In the genomic region with DNA sequence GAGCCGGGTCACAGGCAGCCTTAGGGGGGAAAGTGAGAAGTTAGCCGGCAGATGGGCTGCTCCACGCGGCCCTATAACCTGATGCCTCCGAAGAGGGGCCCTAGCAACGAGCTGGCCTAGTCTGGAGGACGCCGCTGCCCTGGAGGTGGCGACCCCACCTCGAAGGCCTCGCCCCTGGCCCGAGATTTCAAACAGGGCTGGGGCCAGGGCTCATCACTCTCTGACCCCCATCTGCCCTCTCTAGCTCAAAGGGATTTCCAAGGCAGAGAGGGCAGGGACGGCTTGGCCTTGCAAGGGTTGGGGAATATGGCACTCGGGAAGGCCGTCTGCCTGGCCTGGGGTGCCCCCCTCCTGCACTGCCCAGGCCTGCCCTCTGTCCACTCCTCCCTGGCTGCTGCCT, we compare ENCODE assay signal across 22 cellular contexts. TPM values are rescaled to one million over a fixed set of nuclear protein-coding genes. Genes with fewer than 3 reads are reported as not detected.
DNase-seq lines count a peak whose midpoint lies in the region; ATAC-seq, FAIRE-seq and TF ChIP-seq lines count a peak whose summit lies in the region.
"Had no signal": no experiment of that assay in that cellular context is flagged by ENCODE, and none has a peak within 500 bp of the region (broad histone marks: within the 10 kb centered on the region; RNA-seq: fewer than 3 reads in every experiment).

No MANE protein-coding gene starts in this region.

- TF ChIP-seq POLR2A in K562 (conservative IDR thresholded peaks at IDR 0.05) (no peak), sigmoid colon (IDR thresholded peaks at IDR 0.05) (no peak)

- peak; percentile 63 for DNase-seq in cardiac septum (ENCODE audit: low spot score)
- DNase-seq in left cardiac atrium = no peak
- no peak for DNase-seq in K562 (ENCODE audit: extremely low read depth in 1 of 4, low spot score in 3 of 4)
- peak; percentile 27 for DNase-seq in iPS-NIHi7 (ENCODE audit: extremely low spot score)
- DNase-seq in sigmoid colon = peak; percentile 35
- no peak for DNase-seq in HT-29 (ENCODE audit: low spot score)
- no peak for DNase-seq in HPDE6-E6E7 (ENCODE audit: extremely low spot score)
- DNase-seq: 8988T, BE2C, Calu3, DMS79 treated with DMSO at 0.1 percent for 48 hours, NCI-H1048, NCI-H146, NCI-H2081 treated with DMSO at 0.1 percent for 48 hours, NCI-H510A treated with DMSO at 0.1 percent for 48 hours, Peyer's patch, SHP77 had no signal

- TF ChIP-seq EP300 in K562 (IDR thresholded peaks at IDR 0.05; ENCODE audit: low read length) = no peak
- TF ChIP-seq EP300 in sigmoid colon (IDR thresholded peaks at IDR 0.05) = no peak

- H3K27ac ChIP-seq in K562 (ENCODE audit: extremely low read depth, low read depth, low read length) = 0 out of 3 replicates have a peak overlapping the region, but pooled peaks have one; percentile 18
- H3K27ac ChIP-seq in sigmoid colon = no peak overlapping the region
- H3K27ac ChIP-seq: Peyer's patch had no signal

- H2AFZ ChIP-seq in K562 (ENCODE audit: low read depth, low read length) = peak overlapping the region; percentile 33

- H3K4me3 ChIP-seq in K562 (no peak overlapping the region), sigmoid colon (no peak overlapping the region)
- H3K4me3 ChIP-seq: Peyer's patch had no signal

- no peaks in the 10 kb centered on the region for H4K20me1 ChIP-seq in K562 (replicated peaks; ENCODE audit: control insufficient read depth, insufficient read depth, low read length)

- FAIRE-seq in K562 (lab: Jason Lieb, UNC) = no peak
- FAIRE-seq: G401.6, HepG2 had no signal

- H3K36me3 ChIP-seq in K562 (ENCODE audit: control insufficient read depth, insufficient read depth, low read length) (no peaks in the 10 kb centered on the region), sigmoid colon (no peaks in the 10 kb centered on the region)
- H3K36me3 ChIP-seq: BE2C, Peyer's patch had no signal

- CTCF ChIA-PET in K562 (lab: Yijun Ruan, JAX; ENCODE audit: low intra/inter-chr PET ratio) = no interaction called here

- H3K27me3 ChIP-seq in K562 (ENCODE audit: control insufficient read depth in 2 of 2, insufficient read depth in 2 of 2, low read length in 2 of 2) = no peaks in the 10 kb centered on the region; a peak in 1 of 5 replicates
- peaks cover 3 to 46% (median 14%) of the 10 kb centered on the region in 3 donors for H3K27me3 ChIP-seq in sigmoid colon
- H3K27me3 ChIP-seq: Peyer's patch had no signal

- H3K9ac ChIP-seq in K562 (ENCODE audit: insufficient read depth in 1 of 2, low read depth in 2 of 2, low read length in 2 of 2) = peak overlapping the region in 1 of 2 experiments; percentile 74; a peak in 2 of 4 replicates

- no TSS peak for BruUV-seq in K562 (replicated peaks; lab: Mats Ljungman, UMichigan)

- H3K4me2 ChIP-seq in K562 (ENCODE audit: insufficient read depth, low read length) = peak overlapping the region; percentile 62

- H3K9me3 ChIP-seq in K562 (replicated peaks; ENCODE audit: control insufficient read depth, insufficient read depth, low read depth, low read length) (no peaks in the 10 kb centered on the region), sigmoid colon (no peaks in the 10 kb centered on the region)
- H3K9me3 ChIP-seq: BE2C, Peyer's patch had no signal

- 59% methylated on average over 15 of the region's 15 CpGs for WGBS in K562 (ENCODE audit: insufficient coverage, low coverage, missing lambda C conversion rate)
- 60 to 61% methylated on average over 15 of the region's 15 CpGs for WGBS in sigmoid colon, 2 donors

- POLR2A ChIA-PET in K562 (lab: Yijun Ruan, JAX) = interaction anchor here (0.6 to 0.7 kb wide), 2 partner anchors 96 to 228 kb away, joined by 3 to 5 read pairs; no protein-coding TSS in a partner anchor

- H3K9me1 ChIP-seq in K562 (ENCODE audit: control insufficient read depth, insufficient read depth, low read length) = peaks cover 9% of the 10 kb centered on the region

- in situ Hi-C loops in K562 (cut with MboI) = no loop called here

- intact Hi-C loops in cardiac septum (cut with DNase I) (no loop called here), left cardiac atrium (cut with DNase I) (no loop called here), K562 (cut with micrococcal nuclease) (no loop called here), sigmoid colon (cut with DNase I) (no loop called here)

- no peak for TF ChIP-seq RAD21 in K562 (CRISPR knock-in tag; conservative IDR thresholded peaks at IDR 0.05 in 1 of 2, IDR thresholded peaks at IDR 0.05 in 1 of 2)

- ATAC-seq in left cardiac atrium (no peak), K562 (peak; percentile 12), GM21381 (IDR thresholded peaks at IDR 0.05; ENCODE audit: unreplicated experiment) (no peak)
- ATAC-seq: HepG2 had no signal

- no peak for TF ChIP-seq CTCF in K562 (IDR thresholded peaks at IDR 0.05 in 2 of 3, conservative IDR thresholded peaks at IDR 0.05 in 1 of 3; ENCODE audit: insufficient read depth in 2 of 3, low read depth in 1 of 3, low read length in 3 of 3)
- TF ChIP-seq CTCF in sigmoid colon (IDR thresholded peaks at IDR 0.05) = no peak

- peaks cover 54 to 58% of the 10 kb centered on the region in 2 experiments for H3K4me1 ChIP-seq in K562 (replicated peaks in 1 of 2; ENCODE audit: control insufficient read depth in 2 of 2, insufficient read depth in 2 of 2, low read length in 2 of 2)
- no peaks in the 10 kb centered on the region for H3K4me1 ChIP-seq in sigmoid colon
- H3K4me1 ChIP-seq: BE2C, Peyer's patch had no signal

- H3K79me2 ChIP-seq in K562 (ENCODE audit: control insufficient read depth, insufficient read depth, low read length) = no peaks in the 10 kb centered on the region; the same call in 2 of the 3 replicates

RNA-seq across cellular contexts. Expression of gene TIFAB, which starts 25.4 kb away (rescaled TPM):
- not detected for total RNA-seq in cardiac septum
- not detected for total RNA-seq in left cardiac atrium
- total RNA-seq in K562 (2011; cell fraction: chromatin; rRNA removed; ENCODE audit: low replicate concordance) = not detected in 2 replicates
- not detected in 2 replicates for total RNA-seq in K562 (2011; cell fraction: nucleolus; rRNA removed)
- total RNA-seq in K562 (2011; cell fraction: nucleoplasm; rRNA removed) = not detected in 2 replicates
- total RNA-seq in K562 (2014; rRNA removed) = not detected in 2 replicates
- total RNA-seq in K562 (2014; rRNA removed; fragmentation: Illumina TruSeq; extraction: Trizol) = not detected in 2 replicates
- total RNA-seq in K562 (2015; rRNA removed; fragmentation: Illumina TruSeq; extraction: Trizol) = not detected in 2 replicates
- total RNA-seq in K562 (2021) = not detected in 2 replicates
- polyA plus RNA-seq in K562 (2011; rRNA removed) = not detected in 2 replicates
- polyA plus RNA-seq in K562 (2011; cell fraction: cytosol; rRNA removed) = 0.01 TPM in 1 of 2 replicates, not detected in the other
- polyA plus RNA-seq in K562 (2011; cell fraction: nucleus; rRNA removed) = not detected in 2 replicates
- polyA plus RNA-seq in K562 (2012) = not detected in 2 replicates
- not detected in 2 replicates for polyA plus RNA-seq in K562 (2014; fragmentation: Illumina TruSeq; extraction: Trizol)
- not detected for polyA plus RNA-seq in K562 (2014; fragmentation: Nextera tagmentation; extraction: Ambion mirVana)
- polyA plus RNA-seq in K562 (2014; rRNA removed) = not detected in 2 replicates
- not detected in 2 replicates for polyA minus RNA-seq in K562 (2011; rRNA and poly(A)+ RNA removed)
- not detected in 2 replicates for polyA minus RNA-seq in K562 (2011; cell fraction: cytosol; rRNA and poly(A)+ RNA removed)
- polyA minus RNA-seq in K562 (2011; cell fraction: nucleus; rRNA and poly(A)+ RNA removed) = not detected in 2 replicates
- not detected for total RNA-seq in sigmoid colon
- 1 to 10 TPM in 1 of 3 donors, under 1 TPM in 1, not detected in 1; 0.46 to 1.4 TPM for polyA plus RNA-seq in sigmoid colon
- total RNA-seq in HT-29 (2014; rRNA removed; shearing (Covaris generic)) = not detected in 2 replicates
- total RNA-seq: Calu3, HepG2, MCF 10A had no signal
- polyA plus RNA-seq: HepG2 had no signal

RNA-seq across cellular contexts. Expression of gene DCANP1, which starts 30.4 kb away (rescaled TPM):
- total RNA-seq in cardiac septum (not detected), left cardiac atrium (not detected), K562 (2014; rRNA removed) (not detected in 2 replicates), K562 (2014; rRNA removed; fragmentation: Illumina TruSeq; extraction: Trizol) (not detected in 2 replicates), K562 (2015; rRNA removed; fragmentation: Illumina TruSeq; extraction: Trizol) (not detected in 2 replicates), K562 (2021) (not detected in 2 replicates), sigmoid colon (not detected)
- total RNA-seq in K562 (2011; cell fraction: chromatin; rRNA removed; ENCODE audit: low replicate concordance) = not detected in 2 replicates
- total RNA-seq in K562 (2011; cell fraction: nucleolus; rRNA removed) = not detected in 2 replicates
- total RNA-seq in K562 (2011; cell fraction: nucleoplasm; rRNA removed) = not detected in 2 replicates
- polyA plus RNA-seq in K562 (2011; rRNA removed) (not detected in 2 replicates), K562 (2014; fragmentation: Illumina TruSeq; extraction: Trizol) (not detected in 2 replicates), K562 (2014; fragmentation: Nextera tagmentation; extraction: Ambion mirVana) (not detected), K562 (2014; rRNA removed) (not detected in 2 replicates), sigmoid colon (under 1 TPM in 2 of 3 donors, not detected in 1; 0.13 to 0.46 TPM)
- not detected in 2 replicates for polyA plus RNA-seq in K562 (2011; cell fraction: cytosol; rRNA removed)
- polyA plus RNA-seq in K562 (2011; cell fraction: nucleus; rRNA removed) = not detected in 2 replicates
- not detected in 2 replicates for polyA plus RNA-seq in K562 (2012)
- not detected in 2 replicates for polyA minus RNA-seq in K562 (2011; rRNA and poly(A)+ RNA removed)
- polyA minus RNA-seq in K562 (2011; cell fraction: cytosol; rRNA and poly(A)+ RNA removed) = not detected in 2 replicates
- polyA minus RNA-seq in K562 (2011; cell fraction: nucleus; rRNA and poly(A)+ RNA removed) = not detected in 2 replicates
- not detected in 2 replicates for total RNA-seq in HT-29 (2014; rRNA removed; shearing (Covaris generic))
- total RNA-seq: Calu3, HepG2, MCF 10A had no signal
- polyA plus RNA-seq: HepG2 had no signal

RNA-seq across cellular contexts. Expression of gene NEUROG1, which starts 58.2 kb away (rescaled TPM):
- total RNA-seq in cardiac septum = not detected
- total RNA-seq in left cardiac atrium = not detected
- total RNA-seq in K562 (2011; cell fraction: chromatin; rRNA removed; ENCODE audit: low replicate concordance) = not detected in 2 replicates
- total RNA-seq in K562 (2011; cell fraction: nucleolus; rRNA removed) = not detected in 2 replicates
- total RNA-seq in K562 (2011; cell fraction: nucleoplasm; rRNA removed) = not detected in 2 replicates
- not detected in 2 replicates for total RNA-seq in K562 (2014; rRNA removed)
- not detected in 2 replicates for total RNA-seq in K562 (2014; rRNA removed; fragmentation: Illumina TruSeq; extraction: Trizol)
- total RNA-seq in K562 (2015; rRNA removed; fragmentation: Illumina TruSeq; extraction: Trizol) = not detected in 2 replicates
- not detected in 2 replicates for total RNA-seq in K562 (2021)
- polyA plus RNA-seq in K562 (2011; rRNA removed) = not detected in 2 replicates
- polyA plus RNA-seq in K562 (2011; cell fraction: cytosol; rRNA removed) = not detected in 2 replicates
- not detected in 2 replicates for polyA plus RNA-seq in K562 (2011; cell fraction: nucleus; rRNA removed)
- polyA plus RNA-seq in K562 (2012) = not detected in 2 replicates
- polyA plus RNA-seq in K562 (2014; fragmentation: Illumina TruSeq; extraction: Trizol) = not detected in 2 replicates
- polyA plus RNA-seq in K562 (2014; fragmentation: Nextera tagmentation; extraction: Ambion mirVana) = not detected
- polyA plus RNA-seq in K562 (2014; rRNA removed) = not detected in 2 replicates
- not detected in 2 replicates for polyA minus RNA-seq in K562 (2011; rRNA and poly(A)+ RNA removed)
- polyA minus RNA-seq in K562 (2011; cell fraction: cytosol; rRNA and poly(A)+ RNA removed) = not detected in 2 replicates
- not detected in 2 replicates for polyA minus RNA-seq in K562 (2011; cell fraction: nucleus; rRNA and poly(A)+ RNA removed)
- not detected for total RNA-seq in sigmoid colon
- not detected for polyA plus RNA-seq in sigmoid colon
- total RNA-seq in HT-29 (2014; rRNA removed; shearing (Covaris generic)) = not detected in 2 replicates
- total RNA-seq: Calu3; CD4-positive, alpha-beta T cell; HepG2; MCF 10A; Peyer's patch had no signal
- polyA plus RNA-seq: HepG2 had no signal

Comparison
In these comparisons a context has a peak if more than half of its experiments do, and no peak if none do; other contexts are left out.
1. DNase-seq: peak in cardiac septum (single experiment), iPS-NIHi7 (single experiment) and sigmoid colon (single experiment); none in left cardiac atrium (single experiment), K562 (0 of 4), HT-29 (single experiment) and HPDE6-E6E7 (single experiment).